9 cellular contexts compared by ENCODE assay signal in genomic region chr4:17494258-17494657, GRCh38. TPM values are rescaled to one million over a fixed set of nuclear protein-coding genes. Genes with fewer than 3 reads are reported as not detected.
DNase-seq lines count a peak whose midpoint lies in the region; ATAC-seq and TF ChIP-seq lines count a peak whose summit lies in the region.
"Had no signal": no experiment of that assay in that cellular context is flagged by ENCODE, and none has a peak within 500 bp of the region (broad histone marks: within the 10 kb centered on the region; RNA-seq: fewer than 3 reads in every experiment).

No MANE protein-coding gene starts in this region.

- no peak overlapping the region for H3K4me3 Mint-ChIP-seq in Calu3 (ENCODE audit: low read depth, unreplicated experiment)
- no peak overlapping the region for H3K4me3 Mint-ChIP-seq in chondrocyte (ENCODE audit: unreplicated experiment)
- no peak overlapping the region for H3K4me3 Mint-ChIP-seq in naive thymus-derived CD4-positive, alpha-beta T cell
- H3K4me3 Mint-ChIP-seq: activated naive CD8-positive, alpha-beta T cell had no signal

- POLR2A ChIA-PET in naive thymus-derived CD4-positive, alpha-beta T cell (lab: Charles Lee): no interaction called here

- H3K4me1 ChIP-seq in naive thymus-derived CD4-positive, alpha-beta T cell (ENCODE audit: control insufficient read depth in 2 of 2, insufficient read depth in 2 of 2, low read length in 2 of 2): no peaks in the 10 kb centered on the region
- H3K4me1 ChIP-seq in psoas muscle: no peaks in the 10 kb centered on the region

- H3K36me3 Mint-ChIP-seq in Calu3 (ENCODE audit: insufficient read depth, unreplicated experiment): peaks cover 6% of the 10 kb centered on the region
- peaks cover 17% of the 10 kb centered on the region for H3K36me3 Mint-ChIP-seq in chondrocyte (ENCODE audit: low read depth)
- H3K36me3 Mint-ChIP-seq in naive thymus-derived CD4-positive, alpha-beta T cell: peaks cover 7 to 56% (median 19%) of the 10 kb centered on the region in 5 donors

- H3K27me3 ChIP-seq in MG63 (no peaks in the 10 kb centered on the region), psoas muscle (ENCODE audit: insufficient read depth in 3 of 3, low read length in 2 of 3) (no peaks in the 10 kb centered on the region)
- H3K27me3 ChIP-seq in naive thymus-derived CD4-positive, alpha-beta T cell (ENCODE audit: control insufficient read depth in 2 of 2, insufficient read depth in 2 of 2, low read length in 2 of 2): no peaks in the 10 kb centered on the region

- H3K9me3 Mint-ChIP-seq in Calu3 (ENCODE audit: low read depth, unreplicated experiment): no peaks in the 10 kb centered on the region
- no peaks in the 10 kb centered on the region for H3K9me3 Mint-ChIP-seq in chondrocyte (ENCODE audit: low read depth)
- no peaks in the 10 kb centered on the region for H3K9me3 Mint-ChIP-seq in naive thymus-derived CD4-positive, alpha-beta T cell

- DNase-seq in Calu3: peak; percentile 27
- peak; percentile 43 for DNase-seq in MG63
- no peak for DNase-seq in chondrocyte (ENCODE audit: low spot score)
- DNase-seq in naive thymus-derived CD4-positive, alpha-beta T cell: no peak
- DNase-seq in NCI-H2029 treated with DMSO at 0.1 percent for 48 hours (lab: John Stamatoyannopoulos, UW): no peak
- DNase-seq in NCI-H2196 (lab: John Stamatoyannopoulos, UW; ENCODE audit: unreplicated experiment): no peak
- DNase-seq in psoas muscle: no peak
- no peak for DNase-seq in T-helper 9 cell

- H3K4me3 ChIP-seq in MG63 (no peak overlapping the region), psoas muscle (no peak overlapping the region)
- no peak overlapping the region for H3K4me3 ChIP-seq in naive thymus-derived CD4-positive, alpha-beta T cell (ENCODE audit: low read length)

- H3K27ac Mint-ChIP-seq in Calu3 (ENCODE audit: unreplicated experiment) (peak overlapping the region; percentile 77), chondrocyte (ENCODE audit: unreplicated experiment) (peak overlapping the region; percentile 24)
- peak overlapping the region in 1 of 9 donors; percentile 65 for H3K27ac Mint-ChIP-seq in naive thymus-derived CD4-positive, alpha-beta T cell
- H3K27ac Mint-ChIP-seq: activated naive CD8-positive, alpha-beta T cell had no signal

- H3K9me3 ChIP-seq in MG63 (no peaks in the 10 kb centered on the region), psoas muscle (no peaks in the 10 kb centered on the region)
- H3K9me3 ChIP-seq in naive thymus-derived CD4-positive, alpha-beta T cell (ENCODE audit: control insufficient read depth in 2 of 3, low read length in 3 of 3): no peaks in the 10 kb centered on the region

- no TSS peak for BruUV-seq in Calu3 (replicated peaks; lab: Mats Ljungman, UMichigan)

- no peak for TF ChIP-seq CTCF in Calu3 (IDR thresholded peaks at IDR 0.05; ENCODE audit: unreplicated experiment)
- TF ChIP-seq CTCF in chondrocyte (IDR thresholded peaks at IDR 0.05): no peak
- TF ChIP-seq CTCF in psoas muscle (IDR thresholded peaks at IDR 0.05): no peak

- H3K27me3 Mint-ChIP-seq in Calu3 (ENCODE audit: unreplicated experiment) (no peaks in the 10 kb centered on the region), chondrocyte (ENCODE audit: low read depth) (no peaks in the 10 kb centered on the region)
- no peaks in the 10 kb centered on the region for H3K27me3 Mint-ChIP-seq in naive thymus-derived CD4-positive, alpha-beta T cell
- H3K27me3 Mint-ChIP-seq: activated naive CD8-positive, alpha-beta T cell had no signal

- H3K27ac ChIP-seq in naive thymus-derived CD4-positive, alpha-beta T cell (ENCODE audit: low read depth, low read length): no peak overlapping the region
- no peak overlapping the region for H3K27ac ChIP-seq in psoas muscle

- CTCF ChIA-PET in Calu3 (lab: Charles Lee): no interaction called here
- CTCF ChIA-PET in naive thymus-derived CD4-positive, alpha-beta T cell (lab: Charles Lee): no interaction called here

- H3K36me3 ChIP-seq in MG63 (peaks cover 3% of the 10 kb centered on the region; the same call in 1 of the 2 replicates), psoas muscle (ENCODE audit: insufficient read depth in 1 of 2, low read depth in 1 of 2) (peaks cover 0 to 76% of the 10 kb centered on the region in 2 donors)
- peaks cover 0 to 76% (median 5%) of the 10 kb centered on the region in 3 experiments for H3K36me3 ChIP-seq in naive thymus-derived CD4-positive, alpha-beta T cell (ENCODE audit: control insufficient read depth in 2 of 3, insufficient read depth in 3 of 3, low read length in 3 of 3)

- H3K4me1 Mint-ChIP-seq in Calu3 (ENCODE audit: low read depth, unreplicated experiment): peaks cover 8% of the 10 kb centered on the region
- H3K4me1 Mint-ChIP-seq in chondrocyte (ENCODE audit: low read depth): peaks cover 20% of the 10 kb centered on the region
- peaks cover 0 to 11% (median 4%) of the 10 kb centered on the region in 7 donors for H3K4me1 Mint-ChIP-seq in naive thymus-derived CD4-positive, alpha-beta T cell

- whole genome bisulfite sequencing in psoas muscle, 3 donors: 62 to 70% (median 67%) methylated on average over 3 of the region's 3 CpGs

- intact Hi-C loops in Calu3 (cut with micrococcal nuclease; ENCODE audit: unreplicated experiment) (no loop called here), psoas muscle (cut with DNase I) (no loop called here)
- intact Hi-C loops in naive thymus-derived CD4-positive, alpha-beta T cell (cut with micrococcal nuclease): no loop called here

- ATAC-seq in naive thymus-derived CD4-positive, alpha-beta T cell: peak; percentile 38
- no peak for ATAC-seq in psoas muscle

RNA-seq across cellular contexts. Expression of gene QDPR, which starts 17.6 kb away (rescaled TPM):
- 24.8 and 25.8 TPM in 2 replicates for total RNA-seq in Calu3 (2022)
- 14.9 and 23.1 TPM in 2 replicates for total RNA-seq in MG63 (2014; rRNA removed; shearing (Covaris generic); ENCODE audit: low replicate concordance)
- total RNA-seq in chondrocyte: 22.5 to 31.9 TPM (median 23.3 TPM) in 3 replicates
- 10 to 100 TPM; 11.8 to 27.7 (median 23.1) TPM for total RNA-seq in naive thymus-derived CD4-positive, alpha-beta T cell
- polyA plus RNA-seq in naive thymus-derived CD4-positive, alpha-beta T cell: 10 to 100 TPM; 48.8 to 50.5 TPM
- 10 to 100 TPM; 34.6 to 47.2 (median 39.7) TPM for total RNA-seq in psoas muscle
- 10 to 100 TPM; 17.6 to 53.2 (median 35.4) TPM for polyA plus RNA-seq in psoas muscle

RNA-seq across cellular contexts. Expression of gene CLRN2, which starts 20.7 kb away (rescaled TPM):
- total RNA-seq in Calu3 (2022) (not detected in 2 replicates), chondrocyte (not detected in 3 replicates), psoas muscle (not detected)
- total RNA-seq in MG63 (2014; rRNA removed; shearing (Covaris generic); ENCODE audit: low replicate concordance): not detected in 2 replicates
- not detected for total RNA-seq in naive thymus-derived CD4-positive, alpha-beta T cell
- not detected for polyA plus RNA-seq in naive thymus-derived CD4-positive, alpha-beta T cell
- polyA plus RNA-seq in psoas muscle: not detected

Comparison
In these comparisons a context has a peak if more than half of its experiments do, and no peak if none do; other contexts are left out.
1. DNase-seq: peak in Calu3 (single experiment) and MG63 (single experiment); none in chondrocyte (single experiment), naive thymus-derived CD4-positive, alpha-beta T cell (0 of 9), NCI-H2029 treated with DMSO at 0.1 percent for 48 hours (single experiment), NCI-H2196 (single experiment), psoas muscle (0 of 2) and T-helper 9 cell (single experiment).